19 cellular contexts compared by ENCODE assay signal in the genomic region with DNA sequence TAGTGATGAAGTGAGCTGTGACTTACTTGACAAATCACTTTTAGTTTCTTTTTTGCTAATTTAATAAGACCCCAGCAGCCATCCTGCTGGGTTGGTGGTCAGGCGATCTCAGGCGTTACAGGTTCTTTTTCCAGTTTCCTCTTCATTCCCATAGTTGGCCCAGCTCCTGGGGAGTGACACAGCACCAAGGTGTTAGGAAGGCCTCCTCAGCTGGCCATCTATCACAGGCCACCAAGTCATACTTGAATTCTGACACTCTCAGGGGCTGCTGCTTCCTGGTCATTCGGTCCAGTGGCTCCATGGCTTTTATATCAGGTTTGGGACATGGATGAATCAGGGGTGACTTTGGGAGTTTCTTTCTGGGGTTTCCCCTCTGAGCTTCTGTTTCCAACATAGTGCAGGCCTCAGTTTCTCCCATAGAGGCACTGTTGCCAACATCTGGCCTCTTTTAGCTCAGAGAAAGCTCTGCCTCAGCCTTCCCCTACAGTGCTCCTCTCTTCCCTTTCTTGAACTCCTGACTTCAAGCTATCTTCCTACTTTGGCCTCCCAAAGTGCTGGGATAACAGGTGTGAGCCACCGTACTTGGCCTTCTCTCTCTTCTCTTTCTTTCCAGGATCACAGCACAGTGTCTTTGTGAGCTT.
DNase-seq lines count a peak whose midpoint lies in the region; ATAC-seq and TF ChIP-seq lines count a peak whose summit lies in the region.
"Had no signal": no experiment of that assay in that cellular context is flagged by ENCODE, and none has a peak within 500 bp of the region (broad histone marks: within the 10 kb centered on the region; RNA-seq: fewer than 3 reads in every experiment).

No MANE protein-coding gene starts in this region.

- no peak overlapping the region; a peak in 1 of 5 replicates for H3K4me3 Mint-ChIP-seq in H9
- no peak overlapping the region for H3K4me3 Mint-ChIP-seq in endodermal cell
- H3K4me3 Mint-ChIP-seq: CD8-positive, alpha-beta T cell; IgD-negative memory B cell had no signal

- no peak overlapping the region for H3K4ac ChIP-seq in H9 (ENCODE audit: low read depth, low read length)

- H2BK20ac ChIP-seq in H9 (ENCODE audit: low read depth, low read length, poor library complexity, severe bottlenecking) = no peak overlapping the region

- H3K4me1 Mint-ChIP-seq in H9 (peaks cover 13 to 30% of the 10 kb centered on the region in 2 experiments), endodermal cell (peaks cover 25% of the 10 kb centered on the region)
- H3K4me1 Mint-ChIP-seq: IgD-negative memory B cell had no signal

- no peaks in the 10 kb centered on the region for H3K36me3 Mint-ChIP-seq in H9 (ENCODE audit: insufficient read depth in 1 of 3, low read depth in 3 of 3)
- no peaks in the 10 kb centered on the region for H3K36me3 Mint-ChIP-seq in endodermal cell (ENCODE audit: low read depth)
- H3K36me3 Mint-ChIP-seq: CD8-positive, alpha-beta T cell; IgD-negative memory B cell had no signal

- no peak overlapping the region for H3T11ph ChIP-seq in H9 (ENCODE audit: low read length)

- H3K4me2 ChIP-seq in H9 (ENCODE audit: insufficient read depth, insufficient read length, low read length) = no peak overlapping the region
- H3K4me2 ChIP-seq: BLaER1 treated with 17β-estradiol and CSF1 and Interleukin-3, amounts not matched to agents 10 nM and 100 nM had no signal

- no peak overlapping the region for H2BK5ac ChIP-seq in H9 (ENCODE audit: insufficient read length, low read length)

- H3K9me3 ChIP-seq in H9 (ENCODE audit: control insufficient read depth, low read depth, low read length) (no peaks in the 10 kb centered on the region), endodermal cell (ENCODE audit: control insufficient read depth, low read length) (no peaks in the 10 kb centered on the region)
- H3K9me3 ChIP-seq: BLaER1 treated with 17β-estradiol and CSF1 and Interleukin-3, amounts not matched to agents 10 nM and 100 nM had no signal

- no peak for DNase-seq in H9
- DNase-seq in RKO (ENCODE audit: low spot score) = peak; percentile 17
- DNase-seq in endodermal cell = no peak
- no peak for DNase-seq in retinal pigment epithelial cell (ENCODE audit: low read depth)
- no peak for DNase-seq in NOMO-1 treated with DMSO at 0.1 percent for 48 hours (lab: John Stamatoyannopoulos, UW; ENCODE audit: unreplicated experiment)
- DNase-seq in AML-193 (lab: John Stamatoyannopoulos, UW) = no peak
- DNase-seq: Calu3; CD8-positive, alpha-beta T cell; DMS79 treated with DMSO at 0.1 percent for 48 hours; GF-D8; GOT3; H7; Kasumi-1; KG1 had no signal

- WGBS in H9 (ENCODE audit: extremely low coverage, insufficient read length, low lambda C conversion rate) = no CpG with 5 or more reads among the region's 4 CpGs
- WGBS in endodermal cell (ENCODE audit: insufficient coverage in 1 of 2, insufficient read length in 1 of 2), 2 experiments = 95 to 98% methylated on average over 3 to 4 of the region's 4 CpGs

- H3K56ac ChIP-seq in H9 (ENCODE audit: insufficient read length, low read depth, low read length) = no peak overlapping the region

- no peak overlapping the region for H3K18ac ChIP-seq in H9 (ENCODE audit: insufficient read length, low read depth, low read length)

- no peaks in the 10 kb centered on the region for H4K20me1 ChIP-seq in H9 (ENCODE audit: control insufficient read depth, insufficient read depth, insufficient read length)
- H4K20me1 ChIP-seq: BLaER1 treated with 17β-estradiol and CSF1 and Interleukin-3, amounts not matched to agents 10 nM and 100 nM had no signal

- H3K27ac Mint-ChIP-seq in H9 (no peak overlapping the region), endodermal cell (no peak overlapping the region)
- H3K27ac Mint-ChIP-seq: CD8-positive, alpha-beta T cell; IgD-negative memory B cell had no signal

- H2BK12ac ChIP-seq in H9 (ENCODE audit: insufficient read length, low read depth, low read length) = no peak overlapping the region

- no peak overlapping the region for H4K8ac ChIP-seq in H9 (replicated peaks; ENCODE audit: insufficient read length, low read depth, low read length)

- H3K79me2 ChIP-seq in H9 (ENCODE audit: insufficient read depth, low read length) = no peaks in the 10 kb centered on the region

- H3K14ac ChIP-seq in H9 (ENCODE audit: insufficient read depth, low read length) = no peak overlapping the region

- no peaks in the 10 kb centered on the region for H3K79me1 ChIP-seq in H9 (ENCODE audit: insufficient read depth, low read depth, low read length, poor library complexity, severe bottlenecking)

- 0 out of 3 replicates have a peak, but pooled peaks have one; percentile 18 for TF ChIP-seq CTCF in H9 (conservative IDR thresholded peaks at IDR 0.05)
- peak; percentile 23 for TF ChIP-seq CTCF in endodermal cell (conservative IDR thresholded peaks at IDR 0.05)
- TF ChIP-seq CTCF in retinal pigment epithelial cell (conservative IDR thresholded peaks at IDR 0.05; ENCODE audit: low read depth, low read length) = peak; percentile 5

- H3K4me1 ChIP-seq in H9 (ENCODE audit: insufficient read depth, low read length) (no peaks in the 10 kb centered on the region; the same call in 1 of the 2 replicates), endodermal cell (ENCODE audit: control insufficient read depth, insufficient read depth, low read length) (peaks cover 5% of the 10 kb centered on the region)
- H3K4me1 ChIP-seq: BLaER1 treated with 17β-estradiol and CSF1 and Interleukin-3, amounts not matched to agents 10 nM and 100 nM had no signal

- H3K27me3 Mint-ChIP-seq in H9 (ENCODE audit: low read depth) (no peaks in the 10 kb centered on the region), endodermal cell (ENCODE audit: insufficient read depth) (no peaks in the 10 kb centered on the region)
- H3K27me3 Mint-ChIP-seq: IgD-negative memory B cell had no signal

- H3K9me3 Mint-ChIP-seq in H9 = no peaks in the 10 kb centered on the region
- H3K9me3 Mint-ChIP-seq in endodermal cell = no peaks in the 10 kb centered on the region
- H3K9me3 Mint-ChIP-seq: CD8-positive, alpha-beta T cell had no signal

- no peak overlapping the region for H2AK5ac ChIP-seq in H9 (ENCODE audit: insufficient read length, low read length)

- H3K4me3 ChIP-seq in endodermal cell (ENCODE audit: low read length) (no peak overlapping the region), retinal pigment epithelial cell (ENCODE audit: low read length) (no peak overlapping the region)
- H3K4me3 ChIP-seq: BLaER1 treated with 17β-estradiol and CSF1 and Interleukin-3, amounts not matched to agents 10 nM and 100 nM had no signal

- no peak overlapping the region for H2BK120ac ChIP-seq in H9 (ENCODE audit: low read depth, low read length, poor library complexity, severe bottlenecking)

- H3K27ac ChIP-seq in H9 (ENCODE audit: insufficient read length, low read depth, low read length) = no peak overlapping the region
- no peak overlapping the region for H3K27ac ChIP-seq in endodermal cell (ENCODE audit: low read depth, low read length)
- H3K27ac ChIP-seq: BLaER1 treated with 17β-estradiol and CSF1 and Interleukin-3, amounts not matched to agents 10 nM and 100 nM had no signal

- no peak overlapping the region for H3K23ac ChIP-seq in H9 (ENCODE audit: insufficient read length, low read depth, low read length)

- no peaks in the 10 kb centered on the region for H3K23me2 ChIP-seq in H9 (ENCODE audit: insufficient read length, low read depth, low read length, poor library complexity, severe bottlenecking)

- no peaks in the 10 kb centered on the region for H3K36me3 ChIP-seq in endodermal cell (ENCODE audit: control insufficient read depth, insufficient read depth, low read length)
- H3K36me3 ChIP-seq: BLaER1 treated with 17β-estradiol and CSF1 and Interleukin-3, amounts not matched to agents 10 nM and 100 nM had no signal

- H3K27me3 ChIP-seq in H9 (ENCODE audit: insufficient read depth, low read length) = no peaks in the 10 kb centered on the region
- H3K27me3 ChIP-seq in endodermal cell (ENCODE audit: control insufficient read depth, insufficient read depth, low read length, poor library complexity, severe bottlenecking) = no peaks in the 10 kb centered on the region
- H3K27me3 ChIP-seq: BLaER1 treated with 17β-estradiol and CSF1 and Interleukin-3, amounts not matched to agents 10 nM and 100 nM had no signal

- no peak overlapping the region for H2BK15ac ChIP-seq in H9 (ENCODE audit: low read depth, low read length)

- H4K5ac ChIP-seq in H9 (ENCODE audit: insufficient read length, low read depth, low read length) = no peak overlapping the region

- no peak overlapping the region for H2AFZ ChIP-seq in H9 (ENCODE audit: low read length)

- no peak for ATAC-seq in HG03039 (IDR thresholded peaks at IDR 0.05; ENCODE audit: unreplicated experiment)
- no peak for ATAC-seq in GM18909 (IDR thresholded peaks at IDR 0.05; ENCODE audit: poor library complexity, unreplicated experiment)
- ATAC-seq: CD8-positive, alpha-beta T cell; HepG2 had no signal

- H3K9ac ChIP-seq in H9 (ENCODE audit: extremely low read depth, insufficient read length, low read length) (no peak overlapping the region), endodermal cell (ENCODE audit: extremely low read depth, low read length, poor library complexity, severe bottlenecking) (no peak overlapping the region)
- H3K9ac ChIP-seq: BLaER1 treated with 17β-estradiol and CSF1 and Interleukin-3, amounts not matched to agents 10 nM and 100 nM had no signal

- H4K91ac ChIP-seq in H9 (ENCODE audit: insufficient read length, low read depth, low read length) = no peak overlapping the region
